In the genomic region with DNA sequence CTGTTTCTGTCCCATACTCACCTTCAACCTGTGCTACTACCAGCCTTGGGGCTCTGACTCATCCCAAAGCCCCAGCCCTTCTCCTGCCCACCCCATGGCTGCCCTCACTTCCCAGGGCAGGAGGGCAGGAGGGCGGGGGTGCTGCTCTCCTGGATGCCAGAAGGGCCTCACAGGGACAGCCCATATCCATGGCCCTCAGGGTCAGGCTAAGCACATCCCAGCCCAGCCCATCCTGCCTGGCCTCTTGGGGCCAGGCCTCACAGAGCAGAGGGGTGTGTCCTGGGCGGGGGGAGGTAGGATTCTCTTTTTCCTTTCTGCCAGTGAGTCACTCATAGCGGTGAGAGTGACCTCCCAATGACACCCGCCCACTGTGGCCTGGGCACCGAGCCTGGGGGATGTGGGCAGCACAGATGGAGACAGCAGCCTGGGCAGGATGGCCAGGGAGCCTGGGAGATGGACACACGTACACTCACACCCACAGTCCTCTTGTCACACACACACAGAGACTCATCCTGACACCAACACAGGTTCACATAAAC, we compare ENCODE assay signal across 8 cellular contexts. TPM values are rescaled to one million over a fixed set of nuclear protein-coding genes. Genes with fewer than 3 reads are reported as not detected.
A peak's percentile ranks its signal among the peaks of the same experiment; 100 is the strongest.
DNase-seq lines count a peak whose midpoint lies in the region; ATAC-seq lines count a peak whose summit lies in the region.

No MANE protein-coding gene starts in this region.

- H3K27ac Mint-ChIP-seq in activated CD4-positive, alpha-beta T cell treated with anti-CD3 and anti-CD28 coated beads for 36 hours = peak overlapping the region; percentile 85
- H3K27ac Mint-ChIP-seq in activated CD8-positive, alpha-beta T cell treated with anti-CD3 and anti-CD28 coated beads, Interleukin-2, amount 10 ng/mL, durations not matched to agents 7 days and 5 days = peak overlapping the region; percentile 76

- ATAC-seq in activated CD4-positive, alpha-beta T cell treated with anti-CD3 and anti-CD28 coated beads for 36 hours = no peak
- no peak for ATAC-seq in activated CD8-positive, alpha-beta T cell treated with anti-CD3 and anti-CD28 coated beads, Interleukin-2, amount 10 ng/mL, durations not matched to agents 7 days and 5 days
- no peak for ATAC-seq in HG03025 (IDR thresholded peaks at IDR 0.05; ENCODE audit: low FRiP score, unreplicated experiment)
- no peak for ATAC-seq in HG02885 (IDR thresholded peaks at IDR 0.05; ENCODE audit: poor library complexity, unreplicated experiment)

- H3K36me3 Mint-ChIP-seq in activated CD4-positive, alpha-beta T cell treated with anti-CD3 and anti-CD28 coated beads for 36 hours (ENCODE audit: low read depth) = peaks cover 11% of the 10 kb centered on the region
- peaks cover 19% of the 10 kb centered on the region for H3K36me3 Mint-ChIP-seq in activated CD8-positive, alpha-beta T cell treated with anti-CD3 and anti-CD28 coated beads, Interleukin-2, amount 10 ng/mL, durations not matched to agents 7 days and 5 days (ENCODE audit: low read depth)

- H3K9me3 Mint-ChIP-seq in activated CD4-positive, alpha-beta T cell treated with anti-CD3 and anti-CD28 coated beads for 36 hours (ENCODE audit: low read depth) = no peaks in the 10 kb centered on the region
- no peaks in the 10 kb centered on the region for H3K9me3 Mint-ChIP-seq in activated CD8-positive, alpha-beta T cell treated with anti-CD3 and anti-CD28 coated beads, Interleukin-2, amount 10 ng/mL, durations not matched to agents 7 days and 5 days (ENCODE audit: insufficient read depth)

- H3K4me3 Mint-ChIP-seq in activated CD4-positive, alpha-beta T cell treated with anti-CD3 and anti-CD28 coated beads for 36 hours = peak overlapping the region; percentile 77
- peak overlapping the region; percentile 82 for H3K4me3 Mint-ChIP-seq in activated CD8-positive, alpha-beta T cell treated with anti-CD3 and anti-CD28 coated beads, Interleukin-2, amount 10 ng/mL, durations not matched to agents 7 days and 5 days

- DNase-seq in activated CD4-positive, alpha-beta T cell treated with anti-CD3 and anti-CD28 coated beads for 36 hours = peak; percentile 64
- no peak for DNase-seq in activated CD4-positive, alpha-beta T cell treated with anti-CD3 and anti-CD28 coated beads, Interleukin-2, amount 50 U/mL, for 4 hours
- no peak for DNase-seq in activated CD8-positive, alpha-beta T cell treated with anti-CD3 and anti-CD28 coated beads, Interleukin-2, amount 10 ng/mL, durations not matched to agents 7 days and 5 days
- DNase-seq in cardiac septum (ENCODE audit: low spot score) (peak; percentile 85), substantia nigra (lab: John Stamatoyannopoulos, UW) (peak in 6 of 49 donors; percentile 10 to 50 (median 39)), NOMO-1 treated with dmso at 0.1 percent for 144 hours (lab: John Stamatoyannopoulos, UW; ENCODE audit: unreplicated experiment) (no peak)

- H3K27ac ChIP-seq in substantia nigra (ENCODE audit: low read depth, low read length, poor library complexity, severe bottlenecking) = peak overlapping the region; percentile 4

- POLR2A ChIA-PET in activated CD4-positive, alpha-beta T cell treated with anti-CD3 and anti-CD28 coated beads for 36 hours (lab: Charles Lee) = interaction anchor here (0.8 kb wide), 1 partner anchor 10 kb away, joined by 4 read pairs; no protein-coding TSS in a partner anchor
- POLR2A ChIA-PET in activated CD8-positive, alpha-beta T cell treated with anti-CD3 and anti-CD28 coated beads, Interleukin-2, amount 10 ng/mL, durations not matched to agents 7 days and 5 days (lab: Charles Lee) = interaction anchor here (1.0 kb wide), 1 partner anchor 303 kb away, joined by 3 read pairs; a partner anchor contains a TSS

- intact Hi-C loops in activated CD4-positive, alpha-beta T cell treated with anti-CD3 and anti-CD28 coated beads for 36 hours (cut with DNase I, micrococcal nuclease) = loop anchor here in 1 of 2 experiments (2.0 kb wide), 1 partner anchor 15 kb away; a partner anchor contains a TSS
- intact Hi-C loops in cardiac septum (cut with DNase I) = loop anchor here (2.0 kb wide), 1 partner anchor 15 kb away; no protein-coding TSS in a partner anchor

- CTCF ChIA-PET in activated CD4-positive, alpha-beta T cell treated with anti-CD3 and anti-CD28 coated beads for 36 hours (lab: Charles Lee) = interaction anchor here (0.6 to 1.4 kb wide), 4 partner anchors 10 to 280 kb away, joined by 3 to 6 read pairs (median 4); no protein-coding TSS in a partner anchor
- CTCF ChIA-PET in activated CD8-positive, alpha-beta T cell treated with anti-CD3 and anti-CD28 coated beads, Interleukin-2, amount 10 ng/mL, durations not matched to agents 7 days and 5 days (lab: Charles Lee) = interaction anchor here (0.8 to 3.5 kb wide), 3 partner anchors 14 to 16 kb away, joined by 3 to 18 read pairs (median 3); a partner anchor contains a TSS

- H3K27me3 Mint-ChIP-seq in activated CD4-positive, alpha-beta T cell treated with anti-CD3 and anti-CD28 coated beads for 36 hours = no peaks in the 10 kb centered on the region
- H3K27me3 Mint-ChIP-seq in activated CD8-positive, alpha-beta T cell treated with anti-CD3 and anti-CD28 coated beads, Interleukin-2, amount 10 ng/mL, durations not matched to agents 7 days and 5 days (ENCODE audit: low read depth) = no peaks in the 10 kb centered on the region

- H3K4me1 Mint-ChIP-seq in activated CD4-positive, alpha-beta T cell treated with anti-CD3 and anti-CD28 coated beads for 36 hours = peaks cover 68% of the 10 kb centered on the region
- peaks cover 80% of the 10 kb centered on the region for H3K4me1 Mint-ChIP-seq in activated CD8-positive, alpha-beta T cell treated with anti-CD3 and anti-CD28 coated beads, Interleukin-2, amount 10 ng/mL, durations not matched to agents 7 days and 5 days (ENCODE audit: low read depth)

RNA-seq across cellular contexts. Expression of a gene that starts 2.4 kb away (rescaled TPM):
- 10 to 100 TPM; 57.8 to 72.7 TPM for total RNA-seq in activated CD4-positive, alpha-beta T cell treated with anti-CD3 and anti-CD28 coated beads for 36 hours
- 10 to 100 TPM; 64.7 to 70.8 TPM for total RNA-seq in activated CD8-positive, alpha-beta T cell treated with anti-CD3 and anti-CD28 coated beads, Interleukin-2, amount 10 ng/mL, durations not matched to agents 7 days and 5 days
- 148 TPM for total RNA-seq in cardiac septum

RNA-seq across cellular contexts. Expression of a gene that starts 14.5 kb away (rescaled TPM):
- total RNA-seq in activated CD4-positive, alpha-beta T cell treated with anti-CD3 and anti-CD28 coated beads for 36 hours = 10 to 100 TPM; 50.7 to 56.4 TPM
- 10 to 100 TPM; 39.2 to 40.7 TPM for total RNA-seq in activated CD8-positive, alpha-beta T cell treated with anti-CD3 and anti-CD28 coated beads, Interleukin-2, amount 10 ng/mL, durations not matched to agents 7 days and 5 days
- 28.3 TPM for total RNA-seq in cardiac septum

RNA-seq across cellular contexts. Expression of a gene that starts 16.6 kb away (rescaled TPM):
- 10 to 100 TPM; 12.8 to 22.7 TPM for total RNA-seq in activated CD4-positive, alpha-beta T cell treated with anti-CD3 and anti-CD28 coated beads for 36 hours
- 10 to 100 TPM; 32.0 to 33.6 TPM for total RNA-seq in activated CD8-positive, alpha-beta T cell treated with anti-CD3 and anti-CD28 coated beads, Interleukin-2, amount 10 ng/mL, durations not matched to agents 7 days and 5 days
- 47.4 TPM for total RNA-seq in cardiac septum

RNA-seq across cellular contexts. Expression of a gene that starts 20.1 kb away (rescaled TPM):
- total RNA-seq in activated CD4-positive, alpha-beta T cell treated with anti-CD3 and anti-CD28 coated beads for 36 hours = 10 to 100 TPM; 88.3 to 98.8 TPM
- 10 to 100 TPM; 94.4 to 95.3 TPM for total RNA-seq in activated CD8-positive, alpha-beta T cell treated with anti-CD3 and anti-CD28 coated beads, Interleukin-2, amount 10 ng/mL, durations not matched to agents 7 days and 5 days
- total RNA-seq in cardiac septum = 174 TPM

RNA-seq across cellular contexts. Expression of a gene that starts 30.9 kb away (rescaled TPM):
- 10 to 100 TPM; 66.5 to 78.8 TPM for total RNA-seq in activated CD4-positive, alpha-beta T cell treated with anti-CD3 and anti-CD28 coated beads for 36 hours
- 10 to 100 TPM; 68.0 to 69.5 TPM for total RNA-seq in activated CD8-positive, alpha-beta T cell treated with anti-CD3 and anti-CD28 coated beads, Interleukin-2, amount 10 ng/mL, durations not matched to agents 7 days and 5 days
- 60.2 TPM for total RNA-seq in cardiac septum

Comparison
In these comparisons a context has a peak if more than half of its experiments do, and no peak if none do; other contexts are left out.
1. DNase-seq: peak in activated CD4-positive, alpha-beta T cell treated with anti-CD3 and anti-CD28 coated beads for 36 hours (single experiment) and cardiac septum (single experiment); none in activated CD4-positive, alpha-beta T cell treated with anti-CD3 and anti-CD28 coated beads, Interleukin-2, amount 50 U/mL, for 4 hours (0 of 2), activated CD8-positive, alpha-beta T cell treated with anti-CD3 and anti-CD28 coated beads, Interleukin-2, amount 10 ng/mL, durations not matched to agents 7 days and 5 days (single experiment) and NOMO-1 treated with dmso at 0.1 percent for 144 hours (single experiment).